Comparison of ENCODE assay signal across 18 cellular contexts in genomic region chr16:52553322-52553721, GRCh38. TPM values are rescaled to one million over a fixed set of nuclear protein-coding genes. Genes with fewer than 3 reads are reported as not detected.
DNase-seq lines count a peak whose midpoint lies in the region; ATAC-seq, FAIRE-seq and TF ChIP-seq lines count a peak whose summit lies in the region.
"Had no signal": no experiment of that assay in that cellular context is flagged by ENCODE, and none has a peak within 500 bp of the region (broad histone marks: within the 10 kb centered on the region; RNA-seq: fewer than 3 reads in every experiment).

No MANE protein-coding gene starts in this region.

- no peak for TF ChIP-seq RAD21 in A549 (conservative IDR thresholded peaks at IDR 0.05 in 1 of 2, IDR thresholded peaks at IDR 0.05 in 1 of 2)

- CTCF ChIA-PET in A549 (lab: Yijun Ruan, JAX), result no interaction called here

- DNase-seq in A549 (ENCODE audit: low read depth in 1 of 2, low spot score in 1 of 2) (no peak), GM06990 (ENCODE audit: extremely low read depth, insufficient read length) (no peak), NCI-H146 (lab: John Stamatoyannopoulos, UW) (peak; percentile 50), epithelial cell of proximal tubule (ENCODE audit: low read depth) (no peak), DMS79 (lab: John Stamatoyannopoulos, UW) (no peak), ascending aorta (ENCODE audit: low spot score in 2 of 2) (no peak)
- no peak for DNase-seq in activated CD4-positive, alpha-beta T cell treated with anti-CD3 and anti-CD28 coated beads for 1 hour
- DNase-seq in activated CD4-positive, alpha-beta T cell treated with anti-CD3 and anti-CD28 coated beads, Interleukin-2, amount 50 U/mL, for 48 hours, result no peak
- DNase-seq: activated CD4-positive, alpha-beta memory T cell treated with anti-CD3 and anti-CD28 coated beads for 36 hours; amniotic stem cell; erythroblast; heart right ventricle; stimulated activated naive CD4-positive, alpha-beta T cell treated with Interleukin-2 at 50 U/mL for 16 hours; T1000 had no signal

- TF ChIP-seq POLR2A in A549 (IDR thresholded peaks at IDR 0.05; ENCODE audit: low read length), result no peak

- H3K9me3 ChIP-seq in A549 (0 out of 3 replicates have a peak, but pooled peaks cover 6% of the 10 kb centered on the region), ascending aorta (no peaks in the 10 kb centered on the region)

- no peak for FAIRE-seq in A549 (lab: Jason Lieb, UNC)
- FAIRE-seq: K562 had no signal

- peak overlapping the region; percentile 35; the same call in 1 of the 3 replicates for H3K4me2 ChIP-seq in A549

- intact Hi-C loops in ascending aorta (cut with DNase I), result no loop called here

- ATAC-seq in A549, result no peak
- ATAC-seq: heart right ventricle, K562 had no signal

- no peak overlapping the region for H3K27ac ChIP-seq in A549
- no peak overlapping the region for H3K27ac ChIP-seq in ascending aorta
- H3K27ac ChIP-seq: coronary artery, heart right ventricle had no signal

- H3K4me3 ChIP-seq in A549 (no peak overlapping the region), GM06990 (replicated peaks; ENCODE audit: low read depth, low read length) (no peak overlapping the region), epithelial cell of proximal tubule (ENCODE audit: low read depth, low read length) (no peak overlapping the region), ascending aorta (no peak overlapping the region)
- H3K4me3 ChIP-seq: coronary artery, heart right ventricle, K562 had no signal

- no peak for TF ChIP-seq EP300 in A549 (IDR thresholded peaks at IDR 0.05)

- TF ChIP-seq CTCF in A549 (IDR thresholded peaks at IDR 0.05) (peak; percentile 32; the same call in 2 of the 3 replicates), GM06990 (IDR thresholded peaks at IDR 0.05; ENCODE audit: insufficient read depth, low read length, poor library complexity, severe bottlenecking) (peak; percentile 3), epithelial cell of proximal tubule (conservative IDR thresholded peaks at IDR 0.05; ENCODE audit: low read depth, low read length) (peak; percentile 69), ascending aorta (IDR thresholded peaks at IDR 0.05) (no peak)

- H3K36me3 ChIP-seq in GM06990 (ENCODE audit: control insufficient read depth, insufficient read depth, low read length) (no peaks in the 10 kb centered on the region), ascending aorta (no peaks in the 10 kb centered on the region)
- H3K36me3 ChIP-seq: heart right ventricle had no signal

- H3K27me3 ChIP-seq in GM06990 (replicated peaks; ENCODE audit: control insufficient read depth, insufficient read depth, low read length) (no peaks in the 10 kb centered on the region), ascending aorta (no peaks in the 10 kb centered on the region)

- H3K4me1 ChIP-seq in A549 (peaks cover 24% of the 10 kb centered on the region), ascending aorta (no peaks in the 10 kb centered on the region)
- H3K4me1 ChIP-seq: heart right ventricle had no signal

- WGBS in A549 (ENCODE audit: missing lambda C conversion rate), result 86% methylated on average over 2 of the region's 2 CpGs

- POLR2A ChIA-PET in A549 (lab: Yijun Ruan, JAX), result no interaction called here

TF ChIP-seq in A549, 52 proteins besides CTCF, POLR2A, EP300 and RAD21:
- TF ChIP-seq ZFP36 (IDR thresholded peaks at IDR 0.05; ENCODE audit: borderline replicate concordance, partially characterized antibody) (no peak), POLR2AphosphoS2 (conservative IDR thresholded peaks at IDR 0.05; ENCODE audit: low read length) (no peak)
- TF ChIP-seq, protein P1, sequence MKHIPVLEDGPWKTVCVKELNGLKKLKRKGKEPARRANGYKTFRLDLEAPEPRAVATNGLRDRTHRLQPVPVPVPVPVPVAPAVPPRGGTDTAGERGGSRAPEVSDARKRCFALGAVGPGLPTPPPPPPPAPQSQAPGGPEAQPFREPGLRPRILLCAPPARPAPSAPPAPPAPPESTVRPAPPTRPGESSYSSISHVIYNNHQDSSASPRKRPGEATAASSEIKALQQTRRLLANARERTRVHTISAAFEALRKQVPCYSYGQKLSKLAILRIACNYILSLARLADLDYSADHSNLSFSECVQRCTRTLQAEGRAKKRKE (CRISPR knock-in tag; IDR thresholded peaks at IDR 0.05; ENCODE audit: low read depth), result no peak

RNA-seq across cellular contexts. Expression of gene TOX3, which starts 6.4 kb away (rescaled TPM):
- polyA plus RNA-seq in A549 (2011; rRNA removed) (2.2 and 4.1 TPM in 2 replicates), A549 (2017; fragmentation: RNase III; extraction: RNeasy Plus Mini Kit Qiagen cat#74134 plus additional on column Dnase treatment) (0.05 to 0.10 TPM in 2 of 3 replicates, not detected in the other)
- 0.62 and 0.73 TPM in 2 replicates for polyA plus RNA-seq in A549 (2012; cell fraction: cytosol; rRNA removed)
- 0.24 and 1.4 TPM in 2 replicates for polyA plus RNA-seq in A549 (2012; cell fraction: nucleus; rRNA removed)
- 5.5 and 6.6 TPM in 2 replicates for polyA minus RNA-seq in A549 (2011; rRNA and poly(A)+ RNA removed)
- total RNA-seq in epithelial cell of proximal tubule (5.5 and 10.5 TPM in 2 replicates), ascending aorta (not detected)
- total RNA-seq: activated CD4-positive, alpha-beta memory T cell treated with anti-CD3 and anti-CD28 coated beads for 36 hours; heart right ventricle; K562; osteoblast; SK-MEL-5 had no signal
- polyA plus RNA-seq: heart right ventricle, K562 had no signal

Comparison
In these comparisons a context has a peak if more than half of its experiments do, and no peak if none do; other contexts are left out.
1. CTCF ChIP-seq: peak in A549 (single experiment), GM06990 (single experiment) and epithelial cell of proximal tubule (single experiment); none in ascending aorta (0 of 3).